In the genomic region with DNA sequence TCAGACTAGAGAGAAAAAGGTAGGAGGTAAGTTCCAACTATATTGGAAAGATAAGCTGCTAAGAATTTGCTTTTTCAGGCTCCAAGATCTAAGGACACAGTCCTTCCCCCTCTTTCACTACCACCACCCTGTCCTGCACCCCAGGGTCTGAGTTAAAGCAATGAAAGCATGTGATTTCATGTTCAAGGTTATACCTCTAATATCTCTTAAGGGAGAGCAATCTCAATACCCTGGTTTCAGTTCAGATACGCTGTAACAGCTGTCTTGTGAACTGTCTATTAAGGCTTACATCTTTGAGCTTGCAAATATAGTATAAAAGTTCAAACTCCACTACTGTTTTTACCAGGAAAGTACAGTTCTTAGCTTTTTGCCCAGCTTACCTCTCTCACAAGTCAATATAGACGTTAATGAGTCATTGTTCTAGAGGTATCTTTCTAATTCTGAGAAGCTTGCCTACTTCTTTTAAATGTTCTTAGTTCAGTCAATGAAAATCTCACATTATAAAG, we compare ENCODE assay signal across 1 cellular context.
TF ChIP-seq lines count a peak whose summit lies in the region.

No MANE protein-coding gene starts in this region.

TF ChIP-seq in HepG2, 621 proteins besides CTCF, POLR2A, EP300 and RAD21 (continued from another document):
- TF ChIP-seq, protein P1, sequence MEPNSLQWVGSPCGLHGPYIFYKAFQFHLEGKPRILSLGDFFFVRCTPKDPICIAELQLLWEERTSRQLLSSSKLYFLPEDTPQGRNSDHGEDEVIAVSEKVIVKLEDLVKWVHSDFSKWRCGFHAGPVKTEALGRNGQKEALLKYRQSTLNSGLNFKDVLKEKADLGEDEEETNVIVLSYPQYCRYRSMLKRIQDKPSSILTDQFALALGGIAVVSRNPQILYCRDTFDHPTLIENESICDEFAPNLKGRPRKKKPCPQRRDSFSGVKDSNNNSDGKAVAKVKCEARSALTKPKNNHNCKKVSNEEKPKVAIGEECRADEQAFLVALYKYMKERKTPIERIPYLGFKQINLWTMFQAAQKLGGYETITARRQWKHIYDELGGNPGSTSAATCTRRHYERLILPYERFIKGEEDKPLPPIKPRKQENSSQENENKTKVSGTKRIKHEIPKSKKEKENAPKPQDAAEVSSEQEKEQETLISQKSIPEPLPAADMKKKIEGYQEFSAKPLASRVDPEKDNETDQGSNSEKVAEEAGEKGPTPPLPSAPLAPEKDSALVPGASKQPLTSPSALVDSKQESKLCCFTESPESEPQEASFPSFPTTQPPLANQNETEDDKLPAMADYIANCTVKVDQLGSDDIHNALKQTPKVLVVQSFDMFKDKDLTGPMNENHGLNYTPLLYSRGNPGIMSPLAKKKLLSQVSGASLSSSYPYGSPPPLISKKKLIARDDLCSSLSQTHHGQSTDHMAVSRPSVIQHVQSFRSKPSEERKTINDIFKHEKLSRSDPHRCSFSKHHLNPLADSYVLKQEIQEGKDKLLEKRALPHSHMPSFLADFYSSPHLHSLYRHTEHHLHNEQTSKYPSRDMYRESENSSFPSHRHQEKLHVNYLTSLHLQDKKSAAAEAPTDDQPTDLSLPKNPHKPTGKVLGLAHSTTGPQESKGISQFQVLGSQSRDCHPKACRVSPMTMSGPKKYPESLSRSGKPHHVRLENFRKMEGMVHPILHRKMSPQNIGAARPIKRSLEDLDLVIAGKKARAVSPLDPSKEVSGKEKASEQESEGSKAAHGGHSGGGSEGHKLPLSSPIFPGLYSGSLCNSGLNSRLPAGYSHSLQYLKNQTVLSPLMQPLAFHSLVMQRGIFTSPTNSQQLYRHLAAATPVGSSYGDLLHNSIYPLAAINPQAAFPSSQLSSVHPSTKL (CRISPR knock-in tag; IDR thresholded peaks at IDR 0.05), result peak; percentile 49
- no peak for TF ChIP-seq ZC3H13 (CRISPR knock-in tag; IDR thresholded peaks at IDR 0.05)
- TF ChIP-seq TAF1 (CRISPR knock-in tag; IDR thresholded peaks at IDR 0.05), result no peak
- no peak for TF ChIP-seq ZNF703 (CRISPR knock-in tag; IDR thresholded peaks at IDR 0.05; ENCODE audit: borderline replicate concordance)
- TF ChIP-seq ZSCAN12 (CRISPR knock-in tag; IDR thresholded peaks at IDR 0.05), result no peak
- 0 out of 2 replicates have a peak, but pooled peaks have one; percentile 22 for TF ChIP-seq PATZ1 (CRISPR knock-in tag; IDR thresholded peaks at IDR 0.05)
- TF ChIP-seq ZNF777 (CRISPR knock-in tag; IDR thresholded peaks at IDR 0.05), result no peak
- TF ChIP-seq FLYWCH1 (CRISPR knock-in tag; IDR thresholded peaks at IDR 0.05), result no peak
- no peak for TF ChIP-seq ZNF34 (CRISPR knock-in tag; IDR thresholded peaks at IDR 0.05; ENCODE audit: borderline replicate concordance)
- TF ChIP-seq HMG20A (CRISPR knock-in tag; IDR thresholded peaks at IDR 0.05; ENCODE audit: borderline replicate concordance), result peak; percentile 21; the same call in 1 of the 2 replicates
- TF ChIP-seq ZNF138 (CRISPR knock-in tag; IDR thresholded peaks at IDR 0.05; ENCODE audit: low read depth), result no peak
- TF ChIP-seq AKNA (CRISPR knock-in tag; IDR thresholded peaks at IDR 0.05; ENCODE audit: borderline replicate concordance), result no peak
- no peak for TF ChIP-seq ZNF3 (CRISPR knock-in tag; IDR thresholded peaks at IDR 0.05)
- TF ChIP-seq ARHGAP35 (CRISPR knock-in tag; IDR thresholded peaks at IDR 0.05; ENCODE audit: borderline replicate concordance), result no peak
- no peak for TF ChIP-seq AHDC1 (CRISPR knock-in tag; IDR thresholded peaks at IDR 0.05; ENCODE audit: borderline replicate concordance)
- TF ChIP-seq BCL6 (CRISPR knock-in tag; IDR thresholded peaks at IDR 0.05), result no peak
- no peak for TF ChIP-seq HDAC1 (CRISPR knock-in tag; IDR thresholded peaks at IDR 0.05)
- no peak for TF ChIP-seq ZNF800 (CRISPR knock-in tag; IDR thresholded peaks at IDR 0.05)
- no peak for TF ChIP-seq SP5 (CRISPR knock-in tag; IDR thresholded peaks at IDR 0.05; ENCODE audit: borderline replicate concordance, low read depth)
- no peak for TF ChIP-seq ZBTB3 (CRISPR knock-in tag; IDR thresholded peaks at IDR 0.05; ENCODE audit: borderline replicate concordance, low read depth)
- TF ChIP-seq, protein P2, sequence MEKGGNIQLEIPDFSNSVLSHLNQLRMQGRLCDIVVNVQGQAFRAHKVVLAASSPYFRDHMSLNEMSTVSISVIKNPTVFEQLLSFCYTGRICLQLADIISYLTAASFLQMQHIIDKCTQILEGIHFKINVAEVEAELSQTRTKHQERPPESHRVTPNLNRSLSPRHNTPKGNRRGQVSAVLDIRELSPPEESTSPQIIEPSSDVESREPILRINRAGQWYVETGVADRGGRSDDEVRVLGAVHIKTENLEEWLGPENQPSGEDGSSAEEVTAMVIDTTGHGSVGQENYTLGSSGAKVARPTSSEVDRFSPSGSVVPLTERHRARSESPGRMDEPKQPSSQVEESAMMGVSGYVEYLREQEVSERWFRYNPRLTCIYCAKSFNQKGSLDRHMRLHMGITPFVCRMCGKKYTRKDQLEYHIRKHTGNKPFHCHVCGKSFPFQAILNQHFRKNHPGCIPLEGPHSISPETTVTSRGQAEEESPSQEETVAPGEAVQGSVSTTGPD (CRISPR knock-in tag; IDR thresholded peaks at IDR 0.05), result no peak
